ENCODE assay signal across 11 cellular contexts in genomic region chr4:10097906-10098769, GRCh38. TPM values are rescaled to one million over a fixed set of nuclear protein-coding genes. Genes with fewer than 3 reads are reported as not detected.
DNase-seq lines count a peak whose midpoint lies in the region; ATAC-seq and TF ChIP-seq lines count a peak whose summit lies in the region.
"Had no signal": no experiment of that assay in that cellular context is flagged by ENCODE, and none has a peak within 500 bp of the region (broad histone marks: within the 10 kb centered on the region; RNA-seq: fewer than 3 reads in every experiment).

No MANE protein-coding gene starts in this region.

- intact Hi-C loops in dendritic cell treated with granulocyte-macrophage colony-stimulating factor and Interleukin-4, amounts not matched to agents 40 ng/mL and 50 ng/mL, for 4 days (cut with micrococcal nuclease), result no loop called here
- intact Hi-C loops in sigmoid colon (cut with DNase I), result no loop called here
- intact Hi-C loops in left ventricle myocardium superior (cut with micrococcal nuclease), result no loop called here

- no peak overlapping the region for H3K4me3 ChIP-seq in sigmoid colon
- H3K4me3 ChIP-seq: lung had no signal

- H3K27ac ChIP-seq in sigmoid colon, result peak overlapping the region; percentile 89 to 98 (median 92)

- 91 to 93% methylated on average over 9 of the region's 9 CpGs for WGBS in sigmoid colon, 2 donors

- no peaks in the 10 kb centered on the region for H3K9me3 Mint-ChIP-seq in dendritic cell treated with granulocyte-macrophage colony-stimulating factor and Interleukin-4, amounts not matched to agents 40 ng/mL and 50 ng/mL, for 4 days

- no peaks in the 10 kb centered on the region for H3K9me3 ChIP-seq in sigmoid colon

- peaks cover 0 to 100% (median 100%) of the 10 kb centered on the region in 4 donors for H3K4me1 ChIP-seq in sigmoid colon

- H3K4me1 Mint-ChIP-seq in dendritic cell treated with granulocyte-macrophage colony-stimulating factor and Interleukin-4, amounts not matched to agents 40 ng/mL and 50 ng/mL, for 4 days (ENCODE audit: low read depth), result peaks cover 100% of the 10 kb centered on the region

- H3K27me3 ChIP-seq in sigmoid colon, result no peaks in the 10 kb centered on the region

- TF ChIP-seq POLR2A in sigmoid colon (IDR thresholded peaks at IDR 0.05), result no peak

- no peak for TF ChIP-seq EP300 in sigmoid colon (IDR thresholded peaks at IDR 0.05)

- peak; percentile 48 for DNase-seq in EL
- DNase-seq in RPMI7951 (ENCODE audit: low read depth), result peak; percentile 57
- DNase-seq in sigmoid colon, result no peak
- no peak for DNase-seq in HPDE6-E6E7 (ENCODE audit: extremely low spot score)
- no peak for DNase-seq in SK-N-DZ (ENCODE audit: low spot score)
- no peak for DNase-seq in left ventricle myocardium superior
- DNase-seq: glutamatergic neuron, Karpas-422, SHP77 treated with DMSO at 0.1 percent for 48 hours had no signal

- H3K4me3 Mint-ChIP-seq in dendritic cell treated with granulocyte-macrophage colony-stimulating factor and Interleukin-4, amounts not matched to agents 40 ng/mL and 50 ng/mL, for 4 days, result no peak overlapping the region

- H3K27me3 Mint-ChIP-seq in dendritic cell treated with granulocyte-macrophage colony-stimulating factor and Interleukin-4, amounts not matched to agents 40 ng/mL and 50 ng/mL, for 4 days, result no peaks in the 10 kb centered on the region

- peaks cover 18 to 71% (median 44%) of the 10 kb centered on the region in 4 donors for H3K36me3 ChIP-seq in sigmoid colon

- H3K27ac Mint-ChIP-seq in dendritic cell treated with granulocyte-macrophage colony-stimulating factor and Interleukin-4, amounts not matched to agents 40 ng/mL and 50 ng/mL, for 4 days, result peak overlapping the region; percentile 93

- no peak for TF ChIP-seq CTCF in sigmoid colon (IDR thresholded peaks at IDR 0.05)

- ATAC-seq in left ventricle myocardium superior, result no peak

- peaks cover 99% of the 10 kb centered on the region for H3K36me3 Mint-ChIP-seq in dendritic cell treated with granulocyte-macrophage colony-stimulating factor and Interleukin-4, amounts not matched to agents 40 ng/mL and 50 ng/mL, for 4 days (ENCODE audit: low read depth)

RNA-seq across cellular contexts. Expression of gene WDR1, which starts 18.5 kb away (rescaled TPM):
- total RNA-seq in RPMI7951 (2014; rRNA removed; shearing (Covaris generic)), result 168 and 180 TPM in 2 replicates
- 100 to 1,000 TPM; 171 to 267 (median 238) TPM for total RNA-seq in sigmoid colon
- 100 to 1,000 TPM; 200 to 267 (median 247) TPM for polyA plus RNA-seq in sigmoid colon
- 51.3 and 55.2 TPM in 2 replicates for polyA plus RNA-seq in SK-N-DZ (2014; cell fraction: cytosol; rRNA removed)
- 42.2 and 42.5 TPM in 2 replicates for polyA plus RNA-seq in SK-N-DZ (2014; cell fraction: nucleus; rRNA removed)
- total RNA-seq in left ventricle myocardium superior, result 182 TPM

Comparison
In these comparisons a context has a peak if more than half of its experiments do, and no peak if none do; other contexts are left out.
1. DNase-seq: peak in EL (single experiment) and RPMI7951 (single experiment); none in sigmoid colon (single experiment), HPDE6-E6E7 (single experiment), SK-N-DZ (single experiment) and left ventricle myocardium superior (single experiment).